25 cellular contexts compared by ENCODE assay signal in the genomic region with DNA sequence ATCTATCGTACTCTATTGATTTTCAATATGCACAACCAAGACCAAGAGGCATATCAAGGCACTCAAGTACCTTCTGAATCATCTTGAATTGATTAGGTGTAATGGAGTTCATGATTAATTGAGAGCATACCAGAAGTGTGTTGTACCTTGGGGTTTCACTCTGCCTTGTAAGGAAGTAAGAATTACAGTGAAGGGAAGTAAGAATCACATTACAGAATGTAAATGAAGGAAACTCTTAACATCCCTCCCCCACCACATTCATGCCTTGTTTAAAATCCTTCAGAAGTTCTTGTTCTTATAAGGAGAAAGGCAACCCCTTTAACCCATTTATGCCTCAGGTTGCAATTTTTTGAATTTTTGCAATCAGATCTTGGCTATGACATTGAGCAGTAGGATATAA. TPM values are rescaled to one million over a fixed set of nuclear protein-coding genes. Genes with fewer than 3 reads are reported as not detected.
DNase-seq lines count a peak whose midpoint lies in the region; ATAC-seq, FAIRE-seq and TF ChIP-seq lines count a peak whose summit lies in the region.
"Had no signal": no experiment of that assay in that cellular context is flagged by ENCODE, and none has a peak within 500 bp of the region (broad histone marks: within the 10 kb centered on the region; RNA-seq: fewer than 3 reads in every experiment).

No MANE protein-coding gene starts in this region.

- DNase-seq in A549 (ENCODE audit: low read depth in 1 of 2, low spot score in 1 of 2) (no peak), WTC11 (ENCODE audit: low spot score) (no peak), kidney tubule cell (ENCODE audit: low spot score) (peak; percentile 10), NCI-H1092 treated with DMSO at 0.1 percent for 48 hours (lab: John Stamatoyannopoulos, UW) (no peak), NCI-H2196 treated with DMSO at 0.1 percent for 48 hours (lab: John Stamatoyannopoulos, UW; ENCODE audit: unreplicated experiment) (no peak)
- DNase-seq: Calu3; CD8-positive, alpha-beta memory T cell; DMS153; HFFc6; KBM-7; NCI-H1105; NCI-H2029 treated with DMSO at 0.1 percent for 48 hours; NCI-H2171; NCI-H524 treated with DMSO at 0.1 percent for 48 hours; NCI-H82; SJCRH30; T-cell had no signal

- no peak overlapping the region for H3K4me2 ChIP-seq in A549

- H3K4me1 Mint-ChIP-seq in WTC11: peaks cover 39% of the 10 kb centered on the region
- H3K4me1 Mint-ChIP-seq: CD8-positive, alpha-beta memory T cell; T-cell had no signal

- ATAC-seq in A549: no peak
- peak; percentile 19 for ATAC-seq in WTC11
- no peak for ATAC-seq in HG03354 (IDR thresholded peaks at IDR 0.05; ENCODE audit: poor library complexity, severe bottlenecking, unreplicated experiment)
- ATAC-seq: HepG2, T-cell had no signal

- H3K9ac ChIP-seq in HUES64 (ENCODE audit: low read depth, low read length): no peak overlapping the region

- H3K4me3 Mint-ChIP-seq in WTC11: no peak overlapping the region
- H3K4me3 Mint-ChIP-seq: CD8-positive, alpha-beta memory T cell; HFFc6; T-cell had no signal

- no peaks in the 10 kb centered on the region for H3K4me1 ChIP-seq in A549
- peaks cover 16% of the 10 kb centered on the region for H3K4me1 ChIP-seq in HUES64 (ENCODE audit: insufficient read depth, low read length)
- H3K4me1 ChIP-seq: SJCRH30 had no signal

- H3K27ac Mint-ChIP-seq in WTC11: no peak overlapping the region
- H3K27ac Mint-ChIP-seq: CD8-positive, alpha-beta memory T cell; HFFc6; T-cell had no signal

- H3K36me3 ChIP-seq in HUES64 (ENCODE audit: insufficient read depth, low read length): no peaks in the 10 kb centered on the region
- H3K36me3 ChIP-seq: SJCRH30 had no signal

- TF ChIP-seq EP300 in A549 (IDR thresholded peaks at IDR 0.05): no peak

- no peaks in the 10 kb centered on the region for H3K9me3 ChIP-seq in A549
- H3K9me3 ChIP-seq in HUES64 (ENCODE audit: insufficient read depth, low read depth, low read length): no peaks in the 10 kb centered on the region
- H3K9me3 ChIP-seq: SJCRH30 had no signal

- H3K27ac ChIP-seq in A549 (no peak overlapping the region), HUES64 (ENCODE audit: low read depth, low read length) (peak overlapping the region; percentile 29; the same call in 1 of the 2 replicates)
- H3K27ac ChIP-seq: C4-2B, SJCRH30 had no signal

- TF ChIP-seq CTCF in A549 (IDR thresholded peaks at IDR 0.05): no peak
- no peak for TF ChIP-seq CTCF in WTC11 (IDR thresholded peaks at IDR 0.05)

- no peaks in the 10 kb centered on the region for H3K9me3 Mint-ChIP-seq in WTC11

- H3K27me3 Mint-ChIP-seq in WTC11 (ENCODE audit: low read depth): no peaks in the 10 kb centered on the region
- H3K27me3 Mint-ChIP-seq: CD8-positive, alpha-beta memory T cell had no signal

- no peak overlapping the region for H3K4me3 ChIP-seq in A549
- H3K4me3 ChIP-seq in HUES64 (ENCODE audit: low read length): no peak overlapping the region
- H3K4me3 ChIP-seq: SJCRH30 had no signal

- H3K27me3 ChIP-seq in HUES64 (ENCODE audit: insufficient read depth, low read length): no peaks in the 10 kb centered on the region
- H3K27me3 ChIP-seq: SJCRH30 had no signal

- TF ChIP-seq POLR2A in A549 (IDR thresholded peaks at IDR 0.05; ENCODE audit: low read length): no peak

- CTCF ChIA-PET in A549 (lab: Yijun Ruan, JAX): no interaction called here
- CTCF ChIA-PET in WTC11 (lab: Charles Lee): interaction anchor here (1.8 kb wide), 1 partner anchor 653 kb away, joined by 5 read pairs; no protein-coding TSS in a partner anchor

- H3K36me3 Mint-ChIP-seq in WTC11: no peaks in the 10 kb centered on the region
- H3K36me3 Mint-ChIP-seq: CD8-positive, alpha-beta memory T cell; T-cell had no signal

- 88% methylated on average over 1 of the region's 1 CpG for WGBS in A549 (ENCODE audit: missing lambda C conversion rate)
- WGBS in HUES64: 100% methylated on average over 1 of the region's 1 CpG

- TF ChIP-seq RAD21 in A549 (conservative IDR thresholded peaks at IDR 0.05 in 1 of 2, IDR thresholded peaks at IDR 0.05 in 1 of 2): no peak

- peak; percentile 65 for FAIRE-seq in A549 (lab: Jason Lieb, UNC)
- FAIRE-seq: GM12892, HepG2, RCC 7860 had no signal

- POLR2A ChIA-PET in A549 (lab: Yijun Ruan, JAX) (no interaction called here), WTC11 (lab: Charles Lee) (no interaction called here)

TF ChIP-seq in A549, 52 proteins besides CTCF, POLR2A, EP300 and RAD21:
- no peak for TF ChIP-seq MAFK (IDR thresholded peaks at IDR 0.05; ENCODE audit: partially characterized antibody)
- TF ChIP-seq EHF (CRISPR knock-in tag; IDR thresholded peaks at IDR 0.05): no peak
- TF ChIP-seq CHD4 (IDR thresholded peaks at IDR 0.05; ENCODE audit: borderline replicate concordance): no peak
- no peak for TF ChIP-seq SMC3 (IDR thresholded peaks at IDR 0.05)
- TF ChIP-seq EHMT2 (IDR thresholded peaks at IDR 0.05; ENCODE audit: low read depth): no peak
- TF ChIP-seq TFCP2L1 (CRISPR knock-in tag; IDR thresholded peaks at IDR 0.05): no peak
- no peak for TF ChIP-seq KDM1A (IDR thresholded peaks at IDR 0.05; ENCODE audit: low read depth)
- TF ChIP-seq, protein P1, sequence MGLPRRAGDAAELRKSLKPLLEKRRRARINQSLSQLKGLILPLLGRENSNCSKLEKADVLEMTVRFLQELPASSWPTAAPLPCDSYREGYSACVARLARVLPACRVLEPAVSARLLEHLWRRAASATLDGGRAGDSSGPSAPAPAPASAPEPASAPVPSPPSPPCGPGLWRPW (IDR thresholded peaks at IDR 0.05): no peak
- TF ChIP-seq NPAS2 (CRISPR knock-in tag; IDR thresholded peaks at IDR 0.05; ENCODE audit: borderline replicate concordance): no peak
- no peak for TF ChIP-seq JUN (IDR thresholded peaks at IDR 0.05)
- no peak for TF ChIP-seq HOXB13 (CRISPR knock-in tag; IDR thresholded peaks at IDR 0.05; ENCODE audit: low read depth)

TF ChIP-seq in WTC11, 78 proteins besides CTCF, POLR2A, EP300 and RAD21:
- TF ChIP-seq TP53 (CRISPR knock-in tag; IDR thresholded peaks at IDR 0.05): no peak
- TF ChIP-seq, protein P2, sequence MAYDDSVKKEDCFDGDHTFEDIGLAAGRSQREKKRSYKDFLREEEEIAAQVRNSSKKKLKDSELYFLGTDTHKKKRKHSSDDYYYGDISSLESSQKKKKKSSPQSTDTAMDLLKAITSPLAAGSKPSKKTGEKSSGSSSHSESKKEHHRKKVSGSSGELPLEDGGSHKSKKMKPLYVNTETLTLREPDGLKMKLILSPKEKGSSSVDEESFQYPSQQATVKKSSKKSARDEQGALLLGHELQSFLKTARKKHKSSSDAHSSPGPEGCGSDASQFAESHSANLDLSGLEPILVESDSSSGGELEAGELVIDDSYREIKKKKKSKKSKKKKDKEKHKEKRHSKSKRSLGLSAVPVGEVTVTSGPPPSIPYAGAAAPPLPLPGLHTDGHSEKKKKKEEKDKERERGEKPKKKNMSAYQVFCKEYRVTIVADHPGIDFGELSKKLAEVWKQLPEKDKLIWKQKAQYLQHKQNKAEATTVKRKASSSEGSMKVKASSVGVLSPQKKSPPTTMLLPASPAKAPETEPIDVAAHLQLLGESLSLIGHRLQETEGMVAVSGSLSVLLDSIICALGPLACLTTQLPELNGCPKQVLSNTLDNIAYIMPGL (CRISPR knock-in tag; IDR thresholded peaks at IDR 0.05): no peak
- TF ChIP-seq, protein P3, sequence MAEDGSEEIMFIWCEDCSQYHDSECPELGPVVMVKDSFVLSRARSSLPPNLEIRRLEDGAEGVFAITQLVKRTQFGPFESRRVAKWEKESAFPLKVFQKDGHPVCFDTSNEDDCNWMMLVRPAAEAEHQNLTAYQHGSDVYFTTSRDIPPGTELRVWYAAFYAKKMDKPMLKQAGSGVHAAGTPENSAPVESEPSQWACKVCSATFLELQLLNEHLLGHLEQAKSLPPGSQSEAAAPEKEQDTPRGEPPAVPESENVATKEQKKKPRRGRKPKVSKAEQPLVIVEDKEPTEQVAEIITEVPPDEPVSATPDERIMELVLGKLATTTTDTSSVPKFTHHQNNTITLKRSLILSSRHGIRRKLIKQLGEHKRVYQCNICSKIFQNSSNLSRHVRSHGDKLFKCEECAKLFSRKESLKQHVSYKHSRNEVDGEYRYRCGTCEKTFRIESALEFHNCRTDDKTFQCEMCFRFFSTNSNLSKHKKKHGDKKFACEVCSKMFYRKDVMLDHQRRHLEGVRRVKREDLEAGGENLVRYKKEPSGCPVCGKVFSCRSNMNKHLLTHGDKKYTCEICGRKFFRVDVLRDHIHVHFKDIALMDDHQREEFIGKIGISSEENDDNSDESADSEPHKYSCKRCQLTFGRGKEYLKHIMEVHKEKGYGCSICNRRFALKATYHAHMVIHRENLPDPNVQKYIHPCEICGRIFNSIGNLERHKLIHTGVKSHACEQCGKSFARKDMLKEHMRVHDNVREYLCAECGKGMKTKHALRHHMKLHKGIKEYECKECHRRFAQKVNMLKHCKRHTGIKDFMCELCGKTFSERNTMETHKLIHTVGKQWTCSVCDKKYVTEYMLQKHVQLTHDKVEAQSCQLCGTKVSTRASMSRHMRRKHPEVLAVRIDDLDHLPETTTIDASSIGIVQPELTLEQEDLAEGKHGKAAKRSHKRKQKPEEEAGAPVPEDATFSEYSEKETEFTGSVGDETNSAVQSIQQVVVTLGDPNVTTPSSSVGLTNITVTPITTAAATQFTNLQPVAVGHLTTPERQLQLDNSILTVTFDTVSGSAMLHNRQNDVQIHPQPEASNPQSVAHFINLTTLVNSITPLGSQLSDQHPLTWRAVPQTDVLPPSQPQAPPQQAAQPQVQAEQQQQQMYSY (CRISPR knock-in tag; IDR thresholded peaks at IDR 0.05): no peak
TF ChIP-seq in WTC11: peak in this region for 0.

RNA-seq across cellular contexts. Expression of a gene that starts 5.4 kb away (rescaled TPM):
- 0.03 and 0.17 TPM in 2 replicates for polyA plus RNA-seq in A549 (2011; rRNA removed)
- not detected in 2 replicates for polyA plus RNA-seq in A549 (2012; cell fraction: cytosol; rRNA removed)
- polyA plus RNA-seq in A549 (2012; cell fraction: nucleus; rRNA removed): not detected in 2 replicates
- not detected in 3 replicates for polyA plus RNA-seq in A549 (2017; fragmentation: RNase III; extraction: RNeasy Plus Mini Kit Qiagen cat#74134 plus additional on column Dnase treatment)
- polyA minus RNA-seq in A549 (2011; rRNA and poly(A)+ RNA removed): under 0.01 and 0.08 TPM in 2 replicates
- 4.2 TPM for polyA plus RNA-seq in HUES64 (2013, experiment 1 of 2)
- 2.7 TPM for polyA plus RNA-seq in HUES64 (2013, experiment 2 of 2)
- total RNA-seq in WTC11 (2021): 2.2 to 4.8 TPM (median 2.4 TPM) in 3 replicates
- total RNA-seq: A172; Calu3; CD8-positive, alpha-beta memory T cell; G401; HepG2; HFFc6; T-cell had no signal
- polyA plus RNA-seq: CD8-positive, alpha-beta memory T cell; HepG2 had no signal
